Comparison of ENCODE assay signal across 8 cellular contexts in genomic region chr20:59149678-59150504, GRCh38. TPM values are rescaled to one million over a fixed set of nuclear protein-coding genes. Genes with fewer than 3 reads are reported as not detected.
DNase-seq lines count a peak whose midpoint lies in the region; ATAC-seq lines count a peak whose summit lies in the region.

No MANE protein-coding gene starts in this region.

- intact Hi-C loops in left cardiac atrium (cut with DNase I) = no loop called here

- peak; percentile 58 for ATAC-seq in HG03378 (IDR thresholded peaks at IDR 0.05; ENCODE audit: unreplicated experiment)
- ATAC-seq in left cardiac atrium = peak; percentile 32 to 42
- ATAC-seq in HG03571 (IDR thresholded peaks at IDR 0.05; ENCODE audit: unreplicated experiment) = no peak
- ATAC-seq in GM19463 (IDR thresholded peaks at IDR 0.05; ENCODE audit: unreplicated experiment) = no peak

- DNase-seq in activated CD8-positive, alpha-beta memory T cell treated with anti-CD3 and anti-CD28 coated beads for 4 hours (ENCODE audit: low read depth in 2 of 2) = peak; percentile 27 to 42
- DNase-seq in left cardiac atrium = peak; percentile 30
- peak; percentile 45 for DNase-seq in stimulated activated CD8-positive, alpha-beta memory T cell treated with anti-CD3 and anti-CD28 coated beads, Interleukin-7, amount 100 ng/mL, for 1 hour (ENCODE audit: low read depth in 2 of 2)
- no peak for DNase-seq in DMS 273 (lab: John Stamatoyannopoulos, UW; ENCODE audit: unreplicated experiment)
- no peak for DNase-seq in NCI-H1417 (lab: John Stamatoyannopoulos, UW)

RNA-seq across cellular contexts. Expression of gene ZNF831, which starts 13.7 kb away (rescaled TPM):
- under 1 TPM; 0.31 to 0.47 TPM for total RNA-seq in left cardiac atrium

Comparison
In these comparisons a context has a peak if more than half of its experiments do, and no peak if none do; other contexts are left out.
1. ATAC-seq: peak in HG03378 (single experiment) and left cardiac atrium (2 of 2); none in HG03571 (single experiment) and GM19463 (single experiment).
2. DNase-seq: peak in activated CD8-positive, alpha-beta memory T cell treated with anti-CD3 and anti-CD28 coated beads for 4 hours (2 of 2), left cardiac atrium (single experiment) and stimulated activated CD8-positive, alpha-beta memory T cell treated with anti-CD3 and anti-CD28 coated beads, Interleukin-7, amount 100 ng/mL, for 1 hour (2 of 2); none in DMS 273 (single experiment) and NCI-H1417 (0 of 3).